ENCODE assay signal across 9 cellular contexts in the genomic region with DNA sequence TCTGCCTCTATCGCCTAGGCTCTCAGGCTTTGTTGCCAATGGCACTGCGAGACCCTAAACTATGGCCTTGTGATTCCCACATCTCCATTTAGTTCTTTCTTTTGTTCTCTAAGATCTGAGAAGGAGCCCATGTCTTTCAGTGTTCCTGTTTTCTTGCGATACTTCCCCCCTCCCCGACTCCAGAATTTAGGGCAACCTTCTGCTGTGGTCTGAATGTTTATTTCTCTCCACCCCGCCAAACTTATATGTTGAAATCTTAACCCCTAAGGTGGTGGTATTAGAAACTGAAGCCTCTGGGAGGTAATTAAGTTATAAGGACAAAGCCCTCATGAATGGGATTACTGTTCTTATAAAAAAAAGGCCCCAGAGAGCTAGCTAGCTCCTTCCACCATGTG. TPM values are rescaled to one million over a fixed set of nuclear protein-coding genes. Genes with fewer than 3 reads are reported as not detected.
DNase-seq lines count a peak whose midpoint lies in the region; ATAC-seq and TF ChIP-seq lines count a peak whose summit lies in the region.
"Had no signal": no experiment of that assay in that cellular context is flagged by ENCODE, and none has a peak within 500 bp of the region (broad histone marks: within the 10 kb centered on the region; RNA-seq: fewer than 3 reads in every experiment).

No MANE protein-coding gene starts in this region.

- CTCF ChIA-PET in Panc1 (lab: Charles Lee): no interaction called here

- H3K36me3 Mint-ChIP-seq in endothelial cell (ENCODE audit: low read depth, unreplicated experiment): no peaks in the 10 kb centered on the region

- DNase-seq in GM12865 (ENCODE audit: low read depth): no peak
- DNase-seq in Panc1 (ENCODE audit: low read depth, low spot score): no peak
- no peak for DNase-seq in endothelial cell (ENCODE audit: low spot score)
- no peak for DNase-seq in activated effector memory CD4-positive, alpha-beta T cell treated with anti-CD3 and anti-CD28 coated beads, Interleukin-2, amount 50 U/mL, for 16 hours
- DNase-seq in NCI-H1694 (lab: John Stamatoyannopoulos, UW): no peak
- no peak for DNase-seq in NCI-H526 treated with DMSO at 0.1 percent for 48 hours (lab: John Stamatoyannopoulos, UW)

- no peaks in the 10 kb centered on the region for H3K27me3 Mint-ChIP-seq in endothelial cell (ENCODE audit: unreplicated experiment)

- ATAC-seq in Panc1: no peak; the same call in 1 of the 2 replicates
- no peak for ATAC-seq in GM18517 (IDR thresholded peaks at IDR 0.05; ENCODE audit: unreplicated experiment)

- no TSS peak for BruUV-seq in Panc1 (replicated peaks; lab: Mats Ljungman, UMichigan)

- peaks cover 18% of the 10 kb centered on the region for H3K4me1 Mint-ChIP-seq in endothelial cell (ENCODE audit: unreplicated experiment)

- TF ChIP-seq CTCF in GM12865 (IDR thresholded peaks at IDR 0.05; ENCODE audit: insufficient read depth, low read depth, low read length, missing control alignments) (no peak), Panc1 (IDR thresholded peaks at IDR 0.05) (no peak), endothelial cell (IDR thresholded peaks at IDR 0.05; ENCODE audit: unreplicated experiment) (no peak)

- POLR2A ChIA-PET in Panc1 (lab: Charles Lee): interaction anchor here (1.0 to 1.6 kb wide), 2 partner anchors 49 to 163 kb away, joined by 3 to 4 read pairs; a partner anchor contains a TSS

- intact Hi-C loops in Panc1 (cut with micrococcal nuclease; ENCODE audit: unreplicated experiment): loop anchor here (5.0 kb wide), 2 partner anchors 65 to 165 kb away; no protein-coding TSS in a partner anchor

- H3K4me1 ChIP-seq in Panc1 (ENCODE audit: control insufficient read depth, insufficient read depth, low read length) (peaks cover 50% of the 10 kb centered on the region), rectal smooth muscle tissue (ENCODE audit: control insufficient read depth, insufficient read depth, low read length) (peaks cover 21% of the 10 kb centered on the region)

- H3K9me3 Mint-ChIP-seq in endothelial cell (ENCODE audit: unreplicated experiment): no peaks in the 10 kb centered on the region

- H3K4me3 Mint-ChIP-seq in endothelial cell (ENCODE audit: unreplicated experiment): peak overlapping the region; percentile 53

- H3K27me3 ChIP-seq in Panc1 (ENCODE audit: control insufficient read depth, insufficient read depth, low read length) (no peaks in the 10 kb centered on the region), rectal smooth muscle tissue (ENCODE audit: control insufficient read depth, insufficient read depth, low read length) (no peaks in the 10 kb centered on the region)

- H3K9me3 ChIP-seq in Panc1 (ENCODE audit: control insufficient read depth, insufficient read depth, low read depth, low read length): no peaks in the 10 kb centered on the region

- H3K36me3 ChIP-seq in Panc1 (ENCODE audit: control insufficient read depth, insufficient read depth, low read length) (no peaks in the 10 kb centered on the region), rectal smooth muscle tissue (ENCODE audit: control insufficient read depth, insufficient read depth, low read length) (no peaks in the 10 kb centered on the region)

- H3K4me3 ChIP-seq in GM12865 (ENCODE audit: low read depth, low read length) (peak overlapping the region; percentile 47), Panc1 (ENCODE audit: low read depth in 2 of 2, low read length in 2 of 2) (peak overlapping the region; percentile 18 to 43), rectal smooth muscle tissue (ENCODE audit: low read length) (peak overlapping the region; percentile 44)

- H3K27ac ChIP-seq in Panc1 (ENCODE audit: low read length) (peak overlapping the region; percentile 94), rectal smooth muscle tissue (ENCODE audit: low read depth, low read length) (peak overlapping the region; percentile 66)

- no peak overlapping the region for H3K9ac ChIP-seq in rectal smooth muscle tissue (ENCODE audit: low read length)

- in situ Hi-C loops in Panc1 (cut with HindIII; ENCODE audit: low pct_unique_long_range_greater_than_20kb, low sequenced_read_pairs): no loop called here

- H3K27ac Mint-ChIP-seq in endothelial cell (ENCODE audit: unreplicated experiment): peak overlapping the region; percentile 83

RNA-seq across cellular contexts. Expression of a gene that starts 6.4 kb away (rescaled TPM):
- total RNA-seq in Panc1 (2021; ENCODE audit: unreplicated experiment) (0.36 TPM), endothelial cell (ENCODE audit: unreplicated experiment) (not detected)
- 0.59 TPM for polyA plus RNA-seq in Panc1 (2012; ENCODE audit: insufficient read length)
- total RNA-seq: liver had no signal
